In genomic region chr5:72938206-72938605, GRCh38 we compare ENCODE assay signal across 16 cellular contexts. TPM values are rescaled to one million over a fixed set of nuclear protein-coding genes. Genes with fewer than 3 reads are reported as not detected.
DNase-seq lines count a peak whose midpoint lies in the region; ATAC-seq and TF ChIP-seq lines count a peak whose summit lies in the region.
"Had no signal": no experiment of that assay in that cellular context is flagged by ENCODE, and none has a peak within 500 bp of the region (broad histone marks: within the 10 kb centered on the region; RNA-seq: fewer than 3 reads in every experiment).

No MANE protein-coding gene starts in this region.

- intact Hi-C loops in left ventricle myocardium inferior (cut with micrococcal nuclease), result no loop called here
- intact Hi-C loops in upper lobe of right lung (cut with DNase I), result no loop called here

- ATAC-seq in upper lobe of right lung (peak; percentile 72), HG02885 (IDR thresholded peaks at IDR 0.05; ENCODE audit: poor library complexity, unreplicated experiment) (no peak)

- no peak overlapping the region for H3K9ac ChIP-seq in mucosa of rectum (ENCODE audit: low read depth in 1 of 2, low read length in 2 of 2)
- H3K9ac ChIP-seq: KMS-11 had no signal

- H3K27me3 ChIP-seq in left ventricle myocardium inferior (ENCODE audit: low read depth) (no peaks in the 10 kb centered on the region), mucosa of rectum (ENCODE audit: control insufficient read depth in 2 of 2, insufficient read depth in 2 of 2, low read length in 2 of 2) (no peaks in the 10 kb centered on the region), upper lobe of right lung (no peaks in the 10 kb centered on the region)

- H3K27ac ChIP-seq in left ventricle myocardium inferior (replicated peaks) (peak overlapping the region; percentile 84), mucosa of rectum (ENCODE audit: low read depth in 2 of 2, low read length in 2 of 2) (peak overlapping the region; percentile 54 to 67), upper lobe of right lung (peak overlapping the region; percentile 58)
- H3K27ac ChIP-seq: KMS-11 had no signal

- peaks cover 22% of the 10 kb centered on the region for H3K4me1 ChIP-seq in left ventricle myocardium inferior
- peaks cover 0 to 8% of the 10 kb centered on the region in 2 donors for H3K4me1 ChIP-seq in mucosa of rectum (ENCODE audit: control insufficient read depth in 2 of 2, insufficient read depth in 2 of 2, low read length in 2 of 2)
- H3K4me1 ChIP-seq in upper lobe of right lung, result peaks cover 25% of the 10 kb centered on the region

- H3K9me3 ChIP-seq in left ventricle myocardium inferior (replicated peaks) (no peaks in the 10 kb centered on the region), mucosa of rectum (ENCODE audit: control insufficient read depth in 2 of 2, low read length in 2 of 2) (no peaks in the 10 kb centered on the region), upper lobe of right lung (no peaks in the 10 kb centered on the region)
- H3K9me3 ChIP-seq: thoracic aorta had no signal

- TF ChIP-seq CTCF in choroid plexus epithelial cell (conservative IDR thresholded peaks at IDR 0.05; ENCODE audit: low read depth, low read length), result no peak
- no peak for TF ChIP-seq CTCF in left ventricle myocardium inferior (IDR thresholded peaks at IDR 0.05; ENCODE audit: borderline replicate concordance)
- TF ChIP-seq CTCF in upper lobe of right lung (IDR thresholded peaks at IDR 0.05), result no peak

- H3K4me3 ChIP-seq in choroid plexus epithelial cell (ENCODE audit: low read depth, low read length) (no peak overlapping the region), left ventricle myocardium inferior (no peak overlapping the region), mucosa of rectum (ENCODE audit: low read length in 2 of 2) (no peak overlapping the region), upper lobe of right lung (no peak overlapping the region)
- H3K4me3 ChIP-seq: thoracic aorta had no signal

- H3K36me3 ChIP-seq in left ventricle myocardium inferior, result no peaks in the 10 kb centered on the region
- H3K36me3 ChIP-seq in mucosa of rectum (ENCODE audit: control insufficient read depth in 2 of 2, insufficient read depth in 2 of 2, low read length in 2 of 2), result no peaks in the 10 kb centered on the region
- H3K36me3 ChIP-seq in upper lobe of right lung, result no peaks in the 10 kb centered on the region
- H3K36me3 ChIP-seq: thoracic aorta had no signal

- DNase-seq in choroid plexus epithelial cell (ENCODE audit: low read depth), result peak; percentile 30
- DNase-seq in left ventricle myocardium inferior, result no peak
- no peak for DNase-seq in upper lobe of right lung
- DNase-seq in occipital lobe (lab: John Stamatoyannopoulos, UW), result no peak
- no peak for DNase-seq in activated CD4-positive, alpha-beta T cell treated with anti-CD3 and anti-CD28 coated beads for 4 hours
- DNase-seq: activated CD4-positive, alpha-beta T cell treated with anti-CD3 and anti-CD28 coated beads, Interleukin-2, amount 10 ng/mL, durations not matched to agents 24 days and 14 days; activated T-cell treated with anti-CD3 and anti-CD28 coated beads for 4 hours; CD4-positive, CD25-positive, alpha-beta regulatory T cell; effector memory CD4-positive, alpha-beta T cell; NCI-H1417; NCI-H446; stimulated activated CD4-positive, alpha-beta T cell treated with anti-CD3 and anti-CD28 coated beads, Interleukin-2, amount 100 ng/mL, for 24 hours had no signal

RNA-seq across cellular contexts. Expression of gene FCHO2, which starts 17.6 kb away (rescaled TPM):
- total RNA-seq in left ventricle myocardium inferior, result 23.3 TPM
- 83.9 TPM for total RNA-seq in upper lobe of right lung
- total RNA-seq in occipital lobe, result 74.4 TPM
